Comparison of ENCODE assay signal across 1 cellular context in the genomic region with DNA sequence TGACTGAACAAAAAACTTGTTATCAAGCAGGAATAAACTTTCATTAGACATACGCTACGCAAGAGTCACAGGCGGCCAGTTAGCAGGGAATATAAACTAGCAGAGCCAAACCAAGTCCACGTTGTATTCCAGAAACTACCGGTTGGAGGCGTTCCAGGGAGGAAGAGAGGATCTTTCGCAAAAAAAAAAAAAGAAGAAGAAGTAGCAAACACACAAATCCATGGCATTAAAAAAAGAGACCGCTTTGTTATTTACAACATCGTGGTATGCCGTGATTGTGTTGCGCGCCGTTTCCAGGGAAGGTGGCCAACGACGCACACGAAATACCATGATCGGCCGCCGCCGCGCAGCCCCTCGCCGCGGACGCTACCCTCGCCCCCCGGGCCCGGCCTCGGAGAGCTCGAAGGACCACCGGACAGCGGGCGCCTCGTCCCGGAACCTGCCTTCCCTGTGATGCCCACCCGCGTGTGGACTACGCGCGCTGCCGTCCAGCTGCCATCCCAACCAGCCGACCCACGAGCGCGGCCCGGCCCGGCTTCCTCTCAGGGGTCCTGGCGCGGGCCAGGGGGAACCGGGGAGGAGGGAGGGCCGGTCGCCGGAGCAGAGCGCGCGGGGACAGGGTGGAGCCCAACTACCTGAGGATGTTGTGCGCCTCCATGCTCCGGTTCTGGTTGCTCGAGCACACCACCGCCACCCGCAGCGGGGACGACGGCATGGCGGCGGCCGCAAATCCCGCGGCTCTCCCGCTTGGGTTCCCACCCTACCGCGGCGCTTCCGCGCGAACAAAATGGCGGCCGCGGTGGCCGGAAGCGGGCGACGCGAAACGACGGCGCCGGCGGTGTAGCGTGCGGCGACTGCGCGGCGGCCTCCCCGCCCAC.
A peak's percentile ranks its signal among the peaks of the same experiment; 100 is the strongest.
TF ChIP-seq lines count a peak whose summit lies in the region.

No MANE protein-coding gene starts in this region.

TF ChIP-seq in HepG2, 621 proteins besides CTCF, POLR2A, EP300 and RAD21 (continued from another document and continues in another):
- TF ChIP-seq GLMP (CRISPR knock-in tag; IDR thresholded peaks at IDR 0.05; ENCODE audit: borderline replicate concordance) (no peak), ZNF24 (IDR thresholded peaks at IDR 0.05) (no peak), ZNF724P (CRISPR knock-in tag; IDR thresholded peaks at IDR 0.05; ENCODE audit: borderline replicate concordance) (no peak), ZEB1 (IDR thresholded peaks at IDR 0.05; ENCODE audit: insufficient replicate concordance, low read depth) (no peak), RFXAP (CRISPR knock-in tag; IDR thresholded peaks at IDR 0.05; ENCODE audit: borderline replicate concordance) (no peak), ELF4 (CRISPR knock-in tag; IDR thresholded peaks at IDR 0.05; ENCODE audit: borderline replicate concordance) (no peak), PHB2 (IDR thresholded peaks at IDR 0.05; ENCODE audit: partially characterized antibody) (no peak), ZNF674 (CRISPR knock-in tag; IDR thresholded peaks at IDR 0.05; ENCODE audit: low read depth) (0 out of 2 replicates have a peak, but pooled peaks have one; percentile 16), MXI1 (IDR thresholded peaks at IDR 0.05; ENCODE audit: borderline replicate concordance, low read depth, low read length) (peak; percentile 39; the same call in 1 of the 3 replicates), ZNF235 (CRISPR knock-in tag; IDR thresholded peaks at IDR 0.05; ENCODE audit: borderline replicate concordance) (no peak; the same call in 1 of the 2 replicates), KAT7 (CRISPR knock-in tag; IDR thresholded peaks at IDR 0.05; ENCODE audit: borderline replicate concordance) (no peak), ZNF138 (CRISPR knock-in tag; IDR thresholded peaks at IDR 0.05; ENCODE audit: low read depth) (no peak; the same call in 1 of the 2 replicates), THYN1 (CRISPR knock-in tag; IDR thresholded peaks at IDR 0.05; ENCODE audit: borderline replicate concordance, low read depth) (no peak), EZH2 (conservative IDR thresholded peaks at IDR 0.05; ENCODE audit: low read depth, low read length) (no peak), ZNF33B (CRISPR knock-in tag; IDR thresholded peaks at IDR 0.05) (no peak), ZNF792 (CRISPR knock-in tag; IDR thresholded peaks at IDR 0.05) (no peak), TOPORS (CRISPR knock-in tag; IDR thresholded peaks at IDR 0.05) (no peak), ZC3H4 (CRISPR knock-in tag; IDR thresholded peaks at IDR 0.05; ENCODE audit: borderline replicate concordance) (no peak), ZNF772 (CRISPR knock-in tag; IDR thresholded peaks at IDR 0.05) (peak; percentile 53; the same call in 1 of the 2 replicates), ZNF280B (CRISPR knock-in tag; IDR thresholded peaks at IDR 0.05; ENCODE audit: borderline replicate concordance) (peak; percentile 70), MAFF (IDR thresholded peaks at IDR 0.05; ENCODE audit: low read depth, low read length) (no peak), TERF1 (CRISPR knock-in tag; IDR thresholded peaks at IDR 0.05) (peak; percentile 81; the same call in 1 of the 2 replicates), KAT8 (CRISPR knock-in tag; IDR thresholded peaks at IDR 0.05) (no peak), ZNF557 (CRISPR knock-in tag; IDR thresholded peaks at IDR 0.05) (no peak), ZNF775 (CRISPR knock-in tag; IDR thresholded peaks at IDR 0.05; ENCODE audit: borderline replicate concordance) (no peak), ZSCAN21 (CRISPR knock-in tag; IDR thresholded peaks at IDR 0.05; ENCODE audit: borderline replicate concordance) (peak; percentile 87), HOXA9 (CRISPR knock-in tag; IDR thresholded peaks at IDR 0.05; ENCODE audit: borderline replicate concordance) (no peak), ZMYM3 (CRISPR knock-in tag; IDR thresholded peaks at IDR 0.05) (no peak), ZNF350 (CRISPR knock-in tag; IDR thresholded peaks at IDR 0.05; ENCODE audit: borderline replicate concordance, low read depth) (no peak), ISL2 (CRISPR knock-in tag; IDR thresholded peaks at IDR 0.05) (no peak; the same call in 1 of the 2 replicates), SOX6 (IDR thresholded peaks at IDR 0.05) (no peak), SOX6 (CRISPR knock-in tag; IDR thresholded peaks at IDR 0.05) (no peak), NRL (CRISPR knock-in tag; IDR thresholded peaks at IDR 0.05; ENCODE audit: borderline replicate concordance) (peak; percentile 84; the same call in 1 of the 2 replicates), ZBED4 (CRISPR knock-in tag; IDR thresholded peaks at IDR 0.05; ENCODE audit: borderline replicate concordance) (no peak), NFRKB (IDR thresholded peaks at IDR 0.05) (no peak), MTA3 (CRISPR knock-in tag; IDR thresholded peaks at IDR 0.05) (no peak)
- TF ChIP-seq, protein P1, sequence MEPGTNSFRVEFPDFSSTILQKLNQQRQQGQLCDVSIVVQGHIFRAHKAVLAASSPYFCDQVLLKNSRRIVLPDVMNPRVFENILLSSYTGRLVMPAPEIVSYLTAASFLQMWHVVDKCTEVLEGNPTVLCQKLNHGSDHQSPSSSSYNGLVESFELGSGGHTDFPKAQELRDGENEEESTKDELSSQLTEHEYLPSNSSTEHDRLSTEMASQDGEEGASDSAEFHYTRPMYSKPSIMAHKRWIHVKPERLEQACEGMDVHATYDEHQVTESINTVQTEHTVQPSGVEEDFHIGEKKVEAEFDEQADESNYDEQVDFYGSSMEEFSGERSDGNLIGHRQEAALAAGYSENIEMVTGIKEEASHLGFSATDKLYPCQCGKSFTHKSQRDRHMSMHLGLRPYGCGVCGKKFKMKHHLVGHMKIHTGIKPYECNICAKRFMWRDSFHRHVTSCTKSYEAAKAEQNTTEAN (CRISPR knock-in tag; conservative IDR thresholded peaks at IDR 0.05) = no peak
- TF ChIP-seq, protein P2, sequence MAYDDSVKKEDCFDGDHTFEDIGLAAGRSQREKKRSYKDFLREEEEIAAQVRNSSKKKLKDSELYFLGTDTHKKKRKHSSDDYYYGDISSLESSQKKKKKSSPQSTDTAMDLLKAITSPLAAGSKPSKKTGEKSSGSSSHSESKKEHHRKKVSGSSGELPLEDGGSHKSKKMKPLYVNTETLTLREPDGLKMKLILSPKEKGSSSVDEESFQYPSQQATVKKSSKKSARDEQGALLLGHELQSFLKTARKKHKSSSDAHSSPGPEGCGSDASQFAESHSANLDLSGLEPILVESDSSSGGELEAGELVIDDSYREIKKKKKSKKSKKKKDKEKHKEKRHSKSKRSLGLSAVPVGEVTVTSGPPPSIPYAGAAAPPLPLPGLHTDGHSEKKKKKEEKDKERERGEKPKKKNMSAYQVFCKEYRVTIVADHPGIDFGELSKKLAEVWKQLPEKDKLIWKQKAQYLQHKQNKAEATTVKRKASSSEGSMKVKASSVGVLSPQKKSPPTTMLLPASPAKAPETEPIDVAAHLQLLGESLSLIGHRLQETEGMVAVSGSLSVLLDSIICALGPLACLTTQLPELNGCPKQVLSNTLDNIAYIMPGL (CRISPR knock-in tag; IDR thresholded peaks at IDR 0.05; ENCODE audit: borderline replicate concordance in 1 of 2, low read depth in 1 of 2) = peak; percentile 35 to 68; a peak in 2 of 4 replicates
- TF ChIP-seq, protein P3, sequence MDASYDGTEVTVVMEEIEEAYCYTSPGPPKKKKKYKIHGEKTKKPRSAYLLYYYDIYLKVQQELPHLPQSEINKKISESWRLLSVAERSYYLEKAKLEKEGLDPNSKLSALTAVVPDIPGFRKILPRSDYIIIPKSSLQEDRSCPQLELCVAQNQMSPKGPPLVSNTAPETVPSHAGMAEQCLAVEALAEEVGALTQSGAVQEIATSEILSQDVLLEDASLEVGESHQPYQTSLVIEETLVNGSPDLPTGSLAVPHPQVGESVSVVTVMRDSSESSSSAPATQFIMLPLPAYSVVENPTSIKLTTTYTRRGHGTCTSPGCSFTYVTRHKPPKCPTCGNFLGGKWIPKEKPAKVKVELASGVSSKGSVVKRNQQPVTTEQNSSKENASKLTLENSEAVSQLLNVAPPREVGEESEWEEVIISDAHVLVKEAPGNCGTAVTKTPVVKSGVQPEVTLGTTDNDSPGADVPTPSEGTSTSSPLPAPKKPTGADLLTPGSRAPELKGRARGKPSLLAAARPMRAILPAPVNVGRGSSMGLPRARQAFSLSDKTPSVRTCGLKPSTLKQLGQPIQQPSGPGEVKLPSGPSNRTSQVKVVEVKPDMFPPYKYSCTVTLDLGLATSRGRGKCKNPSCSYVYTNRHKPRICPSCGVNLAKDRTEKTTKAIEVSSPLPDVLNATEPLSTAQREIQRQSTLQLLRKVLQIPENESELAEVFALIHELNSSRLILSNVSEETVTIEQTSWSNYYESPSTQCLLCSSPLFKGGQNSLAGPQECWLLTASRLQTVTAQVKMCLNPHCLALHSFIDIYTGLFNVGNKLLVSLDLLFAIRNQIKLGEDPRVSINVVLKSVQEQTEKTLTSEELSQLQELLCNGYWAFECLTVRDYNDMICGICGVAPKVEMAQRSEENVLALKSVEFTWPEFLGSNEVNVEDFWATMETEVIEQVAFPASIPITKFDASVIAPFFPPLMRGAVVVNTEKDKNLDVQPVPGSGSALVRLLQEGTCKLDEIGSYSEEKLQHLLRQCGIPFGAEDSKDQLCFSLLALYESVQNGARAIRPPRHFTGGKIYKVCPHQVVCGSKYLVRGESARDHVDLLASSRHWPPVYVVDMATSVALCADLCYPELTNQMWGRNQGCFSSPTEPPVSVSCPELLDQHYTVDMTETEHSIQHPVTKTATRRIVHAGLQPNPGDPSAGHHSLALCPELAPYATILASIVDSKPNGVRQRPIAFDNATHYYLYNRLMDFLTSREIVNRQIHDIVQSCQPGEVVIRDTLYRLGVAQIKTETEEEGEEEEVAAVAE (CRISPR knock-in tag; IDR thresholded peaks at IDR 0.05; ENCODE audit: borderline replicate concordance) = no peak
- TF ChIP-seq, protein P4, sequence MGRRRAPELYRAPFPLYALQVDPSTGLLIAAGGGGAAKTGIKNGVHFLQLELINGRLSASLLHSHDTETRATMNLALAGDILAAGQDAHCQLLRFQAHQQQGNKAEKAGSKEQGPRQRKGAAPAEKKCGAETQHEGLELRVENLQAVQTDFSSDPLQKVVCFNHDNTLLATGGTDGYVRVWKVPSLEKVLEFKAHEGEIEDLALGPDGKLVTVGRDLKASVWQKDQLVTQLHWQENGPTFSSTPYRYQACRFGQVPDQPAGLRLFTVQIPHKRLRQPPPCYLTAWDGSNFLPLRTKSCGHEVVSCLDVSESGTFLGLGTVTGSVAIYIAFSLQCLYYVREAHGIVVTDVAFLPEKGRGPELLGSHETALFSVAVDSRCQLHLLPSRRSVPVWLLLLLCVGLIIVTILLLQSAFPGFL (CRISPR knock-in tag; IDR thresholded peaks at IDR 0.05) = no peak
- TF ChIP-seq, protein P5, sequence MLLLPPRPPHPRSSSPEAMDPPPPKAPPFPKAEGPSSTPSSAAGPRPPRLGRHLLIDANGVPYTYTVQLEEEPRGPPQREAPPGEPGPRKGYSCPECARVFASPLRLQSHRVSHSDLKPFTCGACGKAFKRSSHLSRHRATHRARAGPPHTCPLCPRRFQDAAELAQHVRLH (CRISPR knock-in tag; IDR thresholded peaks at IDR 0.05; ENCODE audit: borderline replicate concordance, low read depth) = no peak
